8 cellular contexts compared by ENCODE assay signal in the genomic region with DNA sequence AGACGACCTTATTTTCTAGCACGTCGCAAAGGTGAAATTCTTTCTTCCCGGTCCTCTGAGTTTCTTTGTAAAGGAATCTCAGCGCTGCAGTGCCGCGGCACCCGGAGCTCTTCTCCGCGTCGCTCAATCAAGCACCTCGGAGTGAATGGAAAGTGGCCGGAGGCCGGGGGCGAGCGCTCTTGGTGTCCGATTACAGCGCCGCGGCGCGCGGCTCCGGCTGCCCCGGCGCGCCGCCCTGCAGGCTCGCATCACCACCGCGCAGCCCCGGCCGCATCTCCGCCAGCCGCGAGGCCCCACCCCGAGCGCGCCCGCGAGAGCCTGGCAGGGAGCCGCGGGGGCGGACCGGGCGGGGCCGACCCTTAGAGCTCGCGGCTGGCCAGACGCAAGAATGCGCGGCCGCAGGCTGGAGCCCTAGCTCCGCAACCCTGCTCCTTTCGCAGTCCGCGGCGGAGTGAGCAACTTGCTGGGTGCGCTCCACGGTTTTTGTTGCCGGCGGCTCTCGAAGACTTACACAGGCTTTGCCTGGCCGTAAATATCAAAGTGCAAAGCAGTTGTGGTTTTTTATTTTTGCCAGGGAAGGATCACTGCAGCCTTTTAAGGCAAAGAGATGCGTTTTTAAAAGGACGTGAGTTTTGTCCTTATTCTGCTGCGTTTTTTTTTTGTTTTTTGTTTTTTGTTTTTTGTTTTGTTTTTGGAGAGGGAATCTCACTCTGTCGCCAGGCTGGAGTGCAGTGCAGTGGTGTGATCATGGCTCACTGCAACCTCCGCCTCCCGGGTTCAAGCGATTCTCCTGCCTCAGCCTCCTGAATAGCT. TPM values are rescaled to one million over a fixed set of nuclear protein-coding genes. Genes with fewer than 3 reads are reported as not detected.
A peak's percentile ranks its signal among the peaks of the same experiment; 100 is the strongest.
DNase-seq lines count a peak whose midpoint lies in the region; ATAC-seq, FAIRE-seq and TF ChIP-seq lines count a peak whose summit lies in the region.

Gene SEMA3C, minus strand, starts transcription at position 143 of the 813 bp plus-strand sequence. CDS start 2,270 bp downstream, outside the sequence.

- H3K27me3 ChIP-seq in gastroesophageal sphincter: no peaks in the 10 kb centered on the region

- ATAC-seq in HG02981 (IDR thresholded peaks at IDR 0.05; ENCODE audit: unreplicated experiment) (peak; percentile 74), gastroesophageal sphincter (peak; percentile 99)

- DNase-seq in activated T-cell treated with anti-CD3 and anti-CD28 coated beads for 48 hours (ENCODE audit: low read depth) (peak; percentile 18), activated T-cell treated with anti-CD3 and anti-CD28 coated beads for 4 hours (no peak), NCI-H2227 (lab: John Stamatoyannopoulos, UW; ENCODE audit: unreplicated experiment) (peak; percentile 91), nephron progenitor cell (peak; percentile 94), urothelium cell line (ENCODE audit: low spot score) (peak; percentile 99)
- DNase-seq in activated T-helper 1 cell treated with anti-CD3 and anti-CD28 coated beads, Interleukin-12 subunit alpha, Interleukin-12 subunit beta, Interleukin-2, Interleukin-4 antibody, amounts not matched to agents 30 ng/mL and 10 ng/mL and 1 ng/mL, durations not matched to agents 14 hours and 24 hours and 36 hours (ENCODE audit: low spot score): no peak

- FAIRE-seq in urothelium cell line (lab: Jason Lieb, UNC): peak; percentile 98

- peaks cover 0 to 50% (median 3%) of the 10 kb centered on the region in 3 donors for H3K4me1 ChIP-seq in gastroesophageal sphincter

- H3K27me3 Mint-ChIP-seq in activated T-helper 1 cell treated with anti-CD3 and anti-CD28 coated beads, Interleukin-12 subunit alpha, Interleukin-12 subunit beta, Interleukin-2, Interleukin-4 antibody, amounts not matched to agents 30 ng/mL and 10 ng/mL and 1 ng/mL, durations not matched to agents 14 hours and 24 hours and 36 hours (ENCODE audit: insufficient read depth): peaks cover 40% of the 10 kb centered on the region
- H3K27me3 Mint-ChIP-seq in nephron progenitor cell (ENCODE audit: low read depth, poor library complexity): no peaks in the 10 kb centered on the region

- no peak within 1 kb of the TSS for H3K27ac Mint-ChIP-seq in activated T-helper 1 cell treated with anti-CD3 and anti-CD28 coated beads, Interleukin-12 subunit alpha, Interleukin-12 subunit beta, Interleukin-2, Interleukin-4 antibody, amounts not matched to agents 30 ng/mL and 10 ng/mL and 1 ng/mL, durations not matched to agents 14 hours and 24 hours and 36 hours
- H3K27ac Mint-ChIP-seq in nephron progenitor cell: peak within 1 kb of the TSS; percentile 97

- H3K9me3 Mint-ChIP-seq in activated T-helper 1 cell treated with anti-CD3 and anti-CD28 coated beads, Interleukin-12 subunit alpha, Interleukin-12 subunit beta, Interleukin-2, Interleukin-4 antibody, amounts not matched to agents 30 ng/mL and 10 ng/mL and 1 ng/mL, durations not matched to agents 14 hours and 24 hours and 36 hours: no peaks in the 10 kb centered on the region
- no peaks in the 10 kb centered on the region for H3K9me3 Mint-ChIP-seq in nephron progenitor cell

- peak in 2 of 4 experiments; percentile 7 to 17 for TF ChIP-seq CTCF in gastroesophageal sphincter (IDR thresholded peaks at IDR 0.05)
- TF ChIP-seq CTCF in nephron progenitor cell (IDR thresholded peaks at IDR 0.05): no peak

- no peak for TF ChIP-seq EP300 in gastroesophageal sphincter (IDR thresholded peaks at IDR 0.05)

- TF ChIP-seq POLR2A in gastroesophageal sphincter (IDR thresholded peaks at IDR 0.05): peak; percentile 54 to 67

- H3K36me3 Mint-ChIP-seq in activated T-helper 1 cell treated with anti-CD3 and anti-CD28 coated beads, Interleukin-12 subunit alpha, Interleukin-12 subunit beta, Interleukin-2, Interleukin-4 antibody, amounts not matched to agents 30 ng/mL and 10 ng/mL and 1 ng/mL, durations not matched to agents 14 hours and 24 hours and 36 hours (ENCODE audit: low read depth): no peaks in the 10 kb centered on the region
- H3K36me3 Mint-ChIP-seq in nephron progenitor cell (ENCODE audit: low read depth): peaks cover 31% of the 10 kb centered on the region

- peaks cover 7% of the 10 kb centered on the region for H3K4me1 Mint-ChIP-seq in activated T-helper 1 cell treated with anti-CD3 and anti-CD28 coated beads, Interleukin-12 subunit alpha, Interleukin-12 subunit beta, Interleukin-2, Interleukin-4 antibody, amounts not matched to agents 30 ng/mL and 10 ng/mL and 1 ng/mL, durations not matched to agents 14 hours and 24 hours and 36 hours (ENCODE audit: low read depth)
- H3K4me1 Mint-ChIP-seq in nephron progenitor cell: peaks cover 90% of the 10 kb centered on the region

- H3K4me3 ChIP-seq in gastroesophageal sphincter: peak within 1 kb of the TSS; percentile 57 to 99

- WGBS in gastroesophageal sphincter (ENCODE audit: low coverage in 1 of 2), 2 donors: 3 to 8% methylated on average over 4 to 11 of the region's 71 CpGs

- intact Hi-C loops in activated T-helper 1 cell treated with anti-CD3 and anti-CD28 coated beads, Interleukin-12 subunit alpha, Interleukin-12 subunit beta, Interleukin-2, Interleukin-4 antibody, amounts not matched to agents 30 ng/mL and 10 ng/mL and 1 ng/mL, durations not matched to agents 14 hours and 24 hours and 36 hours (cut with micrococcal nuclease): no loop called here

- H3K27ac ChIP-seq in gastroesophageal sphincter: peak within 1 kb of the TSS; percentile 77 to 89 (median 88)

- peak within 1 kb of the TSS; percentile 42 for H3K4me3 Mint-ChIP-seq in activated T-helper 1 cell treated with anti-CD3 and anti-CD28 coated beads, Interleukin-12 subunit alpha, Interleukin-12 subunit beta, Interleukin-2, Interleukin-4 antibody, amounts not matched to agents 30 ng/mL and 10 ng/mL and 1 ng/mL, durations not matched to agents 14 hours and 24 hours and 36 hours
- H3K4me3 Mint-ChIP-seq in nephron progenitor cell: peak within 1 kb of the TSS; percentile 93

- peaks cover 0 to 9% of the 10 kb centered on the region in 2 donors for H3K36me3 ChIP-seq in gastroesophageal sphincter

- H3K9me3 ChIP-seq in gastroesophageal sphincter: no peaks in the 10 kb centered on the region

RNA-seq across cellular contexts. Expression of gene SEMA3C, which starts in this region (rescaled TPM):
- total RNA-seq in activated T-helper 1 cell treated with anti-CD3 and anti-CD28 coated beads, Interleukin-12 subunit alpha, Interleukin-12 subunit beta, Interleukin-2, Interleukin-4 antibody, amounts not matched to agents 30 ng/mL and 10 ng/mL and 1 ng/mL, durations not matched to agents 14 hours and 24 hours and 36 hours: not detected in 2 replicates
- 100 to 1,000 TPM; 115 to 189 (median 160) TPM for total RNA-seq in gastroesophageal sphincter

Comparison
In these comparisons a context has a peak if more than half of its experiments do, and no peak if none do; other contexts are left out.
1. RNA of gene SEMA3C (total RNA-seq): 115 to 189 TPM in gastroesophageal sphincter; not detected in activated T-helper 1 cell treated with anti-CD3 and anti-CD28 coated beads, Interleukin-12 subunit alpha, Interleukin-12 subunit beta, Interleukin-2, Interleukin-4 antibody, amounts not matched to agents 30 ng/mL and 10 ng/mL and 1 ng/mL, durations not matched to agents 14 hours and 24 hours and 36 hours; every median in the first group is over 100 times any median in the second.
2. DNase-seq: peak in activated T-cell treated with anti-CD3 and anti-CD28 coated beads for 48 hours (single experiment), NCI-H2227 (single experiment), nephron progenitor cell (single experiment) and urothelium cell line (single experiment); none in activated T-cell treated with anti-CD3 and anti-CD28 coated beads for 4 hours (single experiment) and activated T-helper 1 cell treated with anti-CD3 and anti-CD28 coated beads, Interleukin-12 subunit alpha, Interleukin-12 subunit beta, Interleukin-2, Interleukin-4 antibody, amounts not matched to agents 30 ng/mL and 10 ng/mL and 1 ng/mL, durations not matched to agents 14 hours and 24 hours and 36 hours (single experiment).